In genomic region chr11:113274708-113275582, GRCh38 we compare ENCODE assay signal across 10 cellular contexts. TPM values are rescaled to one million over a fixed set of nuclear protein-coding genes. Genes with fewer than 3 reads are reported as not detected.
DNase-seq lines count a peak whose midpoint lies in the region; ATAC-seq and TF ChIP-seq lines count a peak whose summit lies in the region.
"Had no signal": no experiment of that assay in that cellular context is flagged by ENCODE, and none has a peak within 500 bp of the region (broad histone marks: within the 10 kb centered on the region; RNA-seq: fewer than 3 reads in every experiment).

No MANE protein-coding gene starts in this region.

- H3K9ac ChIP-seq in neural progenitor cell: no peak overlapping the region
- H3K9ac ChIP-seq: KMS-11 had no signal

- CTCF ChIA-PET in activated CD8-positive, alpha-beta memory T cell treated with anti-CD3 and anti-CD28 coated beads, Interleukin-2, amount 10 ng/mL, durations not matched to agents 7 days and 5 days (lab: Charles Lee): interaction anchor here (0.9 to 1.7 kb wide), 2 partner anchors 14 to 477 kb away, joined by 4 read pairs; no protein-coding TSS in a partner anchor

- H3K27me3 ChIP-seq in neural progenitor cell: no peaks in the 10 kb centered on the region

- H3K36me3 Mint-ChIP-seq in neural progenitor cell: peaks cover 2% of the 10 kb centered on the region
- H3K36me3 Mint-ChIP-seq in activated CD8-positive, alpha-beta memory T cell treated with anti-CD3 and anti-CD28 coated beads, Interleukin-2, amount 10 ng/mL, durations not matched to agents 7 days and 5 days: peaks cover 6% of the 10 kb centered on the region
- H3K36me3 Mint-ChIP-seq: activated CD4-positive, alpha-beta memory T cell treated with anti-CD3 and anti-CD28 coated beads for 36 hours had no signal

- ATAC-seq in GM18520 (IDR thresholded peaks at IDR 0.05; ENCODE audit: unreplicated experiment): no peak
- no peak for ATAC-seq in activated CD8-positive, alpha-beta memory T cell treated with anti-CD3 and anti-CD28 coated beads, Interleukin-2, amount 10 ng/mL, durations not matched to agents 7 days and 5 days

- H3K27ac Mint-ChIP-seq in neural progenitor cell: no peak overlapping the region
- H3K27ac Mint-ChIP-seq in activated CD8-positive, alpha-beta memory T cell treated with anti-CD3 and anti-CD28 coated beads, Interleukin-2, amount 10 ng/mL, durations not matched to agents 7 days and 5 days: no peak overlapping the region
- H3K27ac Mint-ChIP-seq: activated CD4-positive, alpha-beta memory T cell treated with anti-CD3 and anti-CD28 coated beads for 36 hours had no signal

- no peak overlapping the region for H3K27ac ChIP-seq in neural progenitor cell
- H3K27ac ChIP-seq: KMS-11 had no signal

- peaks cover 30% of the 10 kb centered on the region for H3K4me1 ChIP-seq in neural progenitor cell

- no peak overlapping the region for H2AFZ ChIP-seq in neural progenitor cell (replicated peaks)

- no peak overlapping the region for H3K4me2 ChIP-seq in neural progenitor cell
- H3K4me2 ChIP-seq: KMS-11 had no signal

- H4K20me1 ChIP-seq in neural progenitor cell (ENCODE audit: low read depth): no peaks in the 10 kb centered on the region

- H3K9me3 Mint-ChIP-seq in neural progenitor cell: no peaks in the 10 kb centered on the region
- no peaks in the 10 kb centered on the region for H3K9me3 Mint-ChIP-seq in activated CD8-positive, alpha-beta memory T cell treated with anti-CD3 and anti-CD28 coated beads, Interleukin-2, amount 10 ng/mL, durations not matched to agents 7 days and 5 days (ENCODE audit: low read depth)
- H3K9me3 Mint-ChIP-seq: activated CD4-positive, alpha-beta memory T cell treated with anti-CD3 and anti-CD28 coated beads for 36 hours had no signal

- DNase-seq in NCI-H526 (lab: John Stamatoyannopoulos, UW) (peak; percentile 34 to 79), ecto neural progenitor cell (ENCODE audit: low spot score) (peak; percentile 53), neural progenitor cell (ENCODE audit: low spot score) (peak; percentile 56), GOT3 (lab: John Stamatoyannopoulos, UW) (no peak)
- DNase-seq in activated CD8-positive, alpha-beta memory T cell treated with anti-CD3 and anti-CD28 coated beads, Interleukin-2, amount 10 ng/mL, durations not matched to agents 7 days and 5 days: no peak
- DNase-seq: activated CD4-positive, alpha-beta memory T cell treated with anti-CD3 and anti-CD28 coated beads for 36 hours; stimulated activated CD4-positive, alpha-beta T cell treated with anti-CD3 and anti-CD28 coated beads, Interleukin-2, amount 100 ng/mL, for 24 hours had no signal

- H3K4me3 Mint-ChIP-seq in neural progenitor cell: no peak overlapping the region
- H3K4me3 Mint-ChIP-seq in activated CD8-positive, alpha-beta memory T cell treated with anti-CD3 and anti-CD28 coated beads, Interleukin-2, amount 10 ng/mL, durations not matched to agents 7 days and 5 days: no peak overlapping the region
- H3K4me3 Mint-ChIP-seq: activated CD4-positive, alpha-beta memory T cell treated with anti-CD3 and anti-CD28 coated beads for 36 hours had no signal

- TF ChIP-seq CTCF in GM12872 (IDR thresholded peaks at IDR 0.05; ENCODE audit: insufficient read depth, low read depth, low read length): peak; percentile 20; the same call in 1 of the 3 replicates
- peak; percentile 49 for TF ChIP-seq CTCF in neural progenitor cell (IDR thresholded peaks at IDR 0.05)

- H3K36me3 ChIP-seq in neural progenitor cell: no peaks in the 10 kb centered on the region

- no peak overlapping the region for H3K4me3 ChIP-seq in neural progenitor cell

- H3K4me1 Mint-ChIP-seq in neural progenitor cell: peaks cover 11% of the 10 kb centered on the region
- peaks cover 9% of the 10 kb centered on the region for H3K4me1 Mint-ChIP-seq in activated CD8-positive, alpha-beta memory T cell treated with anti-CD3 and anti-CD28 coated beads, Interleukin-2, amount 10 ng/mL, durations not matched to agents 7 days and 5 days

- H3K9me3 ChIP-seq in neural progenitor cell (ENCODE audit: low read depth): no peaks in the 10 kb centered on the region

- no peaks in the 10 kb centered on the region for H3F3A ChIP-seq in neural progenitor cell (ENCODE audit: low read depth)

- peaks cover 2% of the 10 kb centered on the region for H3K27me3 Mint-ChIP-seq in neural progenitor cell (ENCODE audit: insufficient read depth, low read depth)
- H3K27me3 Mint-ChIP-seq in activated CD8-positive, alpha-beta memory T cell treated with anti-CD3 and anti-CD28 coated beads, Interleukin-2, amount 10 ng/mL, durations not matched to agents 7 days and 5 days: no peaks in the 10 kb centered on the region
- H3K27me3 Mint-ChIP-seq: activated CD4-positive, alpha-beta memory T cell treated with anti-CD3 and anti-CD28 coated beads for 36 hours had no signal

- H3K79me2 ChIP-seq in neural progenitor cell (ENCODE audit: low read depth): no peaks in the 10 kb centered on the region

RNA-seq across cellular contexts. Expression of gene TTC12, which starts 39.4 kb away (rescaled TPM):
- 21.8 and 33.4 TPM in 2 replicates for total RNA-seq in neural progenitor cell (ENCODE audit: low replicate concordance)
- 10 to 100 TPM; 10.4 to 15.9 TPM for total RNA-seq in activated CD8-positive, alpha-beta memory T cell treated with anti-CD3 and anti-CD28 coated beads, Interleukin-2, amount 10 ng/mL, durations not matched to agents 7 days and 5 days

Comparison
In these comparisons a context has a peak if more than half of its experiments do, and no peak if none do; other contexts are left out.
1. DNase-seq: peak in NCI-H526 (2 of 2), ecto neural progenitor cell (single experiment) and neural progenitor cell (single experiment); none in activated CD8-positive, alpha-beta memory T cell treated with anti-CD3 and anti-CD28 coated beads, Interleukin-2, amount 10 ng/mL, durations not matched to agents 7 days and 5 days (single experiment) and GOT3 (single experiment).